In the genomic region with DNA sequence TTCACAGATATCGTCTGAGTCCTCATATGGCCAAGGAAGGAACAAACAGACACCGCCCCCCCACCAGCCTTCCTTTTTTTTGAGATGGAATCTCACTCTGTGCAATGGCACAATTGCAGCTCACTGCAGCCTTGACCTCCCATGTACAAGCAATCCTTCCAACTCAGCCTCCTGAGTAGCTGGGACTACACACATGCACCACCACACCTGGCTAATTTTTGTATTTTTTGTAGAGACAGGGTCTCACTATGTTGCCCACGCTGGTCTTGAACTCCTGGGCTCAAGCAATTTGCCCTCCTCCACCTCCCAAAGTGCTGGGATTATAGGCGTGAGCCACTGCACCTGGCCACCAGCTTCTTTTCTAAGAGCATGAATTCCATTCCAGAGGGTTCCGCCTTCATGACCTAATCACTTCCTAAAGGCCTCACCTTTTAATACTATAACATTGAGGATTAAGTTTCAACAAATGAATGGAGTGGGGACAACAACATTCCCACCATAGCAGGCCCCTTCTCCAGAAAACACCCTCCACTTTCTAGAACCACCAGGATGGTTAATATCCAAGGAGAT, we compare ENCODE assay signal across 12 cellular contexts. TPM values are rescaled to one million over a fixed set of nuclear protein-coding genes. Genes with fewer than 3 reads are reported as not detected.
A peak's percentile ranks its signal among the peaks of the same experiment; 100 is the strongest.
DNase-seq lines count a peak whose midpoint lies in the region; ATAC-seq and TF ChIP-seq lines count a peak whose summit lies in the region.
"Had no signal": no experiment of that assay in that cellular context is flagged by ENCODE, and none has a peak within 500 bp of the region (broad histone marks: within the 10 kb centered on the region; RNA-seq: fewer than 3 reads in every experiment).

No MANE protein-coding gene starts in this region.

- no peaks in the 10 kb centered on the region for H3K36me3 ChIP-seq in Caco-2 (ENCODE audit: control insufficient read depth, insufficient read depth, low read length)
- no peaks in the 10 kb centered on the region for H3K36me3 ChIP-seq in breast epithelium
- H3K36me3 ChIP-seq: BLaER1 treated with 17β-estradiol and CSF1 and Interleukin-3, amounts not matched to agents 10 nM and 100 nM; gastroesophageal sphincter had no signal

- no peaks in the 10 kb centered on the region for H3K27me3 Mint-ChIP-seq in Caco-2 (ENCODE audit: insufficient read depth, unreplicated experiment)
- H3K27me3 Mint-ChIP-seq in nephron progenitor cell (ENCODE audit: low read depth, poor library complexity), result peaks cover 15% of the 10 kb centered on the region
- H3K27me3 Mint-ChIP-seq: activated CD4-positive, alpha-beta memory T cell treated with anti-CD3 and anti-CD28 coated beads, Interleukin-2, amount 10 ng/mL, durations not matched to agents 7 days and 5 days had no signal

- H3K36me3 Mint-ChIP-seq in Caco-2 (ENCODE audit: insufficient read depth, unreplicated experiment), result peaks cover 25% of the 10 kb centered on the region
- H3K36me3 Mint-ChIP-seq in nephron progenitor cell (ENCODE audit: low read depth), result no peaks in the 10 kb centered on the region

- peak; percentile 51 to 62 for DNase-seq in Caco-2
- DNase-seq in breast epithelium (ENCODE audit: low spot score in 2 of 2), result no peak
- no peak for DNase-seq in nephron progenitor cell
- no peak for DNase-seq in NCI-H2029 treated with DMSO at 0.1 percent for 48 hours (lab: John Stamatoyannopoulos, UW)
- DNase-seq in stimulated activated naive CD8-positive, alpha-beta T cell treated with anti-CD3 and anti-CD28 coated beads, Interleukin-15, Interleukin-2, amounts not matched to agents 100 U/mL and 50 U/mL, for 24 hours, result no peak
- DNase-seq in anterior cingulate cortex (lab: John Stamatoyannopoulos, UW), result no peak
- DNase-seq: activated CD4-positive, alpha-beta memory T cell treated with anti-CD3 and anti-CD28 coated beads, Interleukin-2, amount 10 ng/mL, durations not matched to agents 7 days and 5 days; amniotic stem cell; NCI-H2171 treated with DMSO at 0.1 percent for 48 hours had no signal

- H3K4me1 Mint-ChIP-seq in Caco-2 (ENCODE audit: low read depth, unreplicated experiment), result peaks cover 51% of the 10 kb centered on the region
- peaks cover 77% of the 10 kb centered on the region for H3K4me1 Mint-ChIP-seq in nephron progenitor cell

- H3K9me3 ChIP-seq in Caco-2 (no peaks in the 10 kb centered on the region), breast epithelium (no peaks in the 10 kb centered on the region)
- H3K9me3 ChIP-seq: BLaER1 treated with 17β-estradiol and CSF1 and Interleukin-3, amounts not matched to agents 10 nM and 100 nM; gastroesophageal sphincter had no signal

- TF ChIP-seq CTCF in Caco-2 (IDR thresholded peaks at IDR 0.05; ENCODE audit: insufficient read depth in 1 of 2, low read depth in 1 of 2, low read length in 1 of 2, severe bottlenecking in 1 of 2, unreplicated experiment in 1 of 2), result no peak
- TF ChIP-seq CTCF in breast epithelium (IDR thresholded peaks at IDR 0.05), result no peak
- TF ChIP-seq CTCF in nephron progenitor cell (IDR thresholded peaks at IDR 0.05), result no peak

- no peaks in the 10 kb centered on the region for H3K9me3 Mint-ChIP-seq in Caco-2 (ENCODE audit: unreplicated experiment)
- H3K9me3 Mint-ChIP-seq in nephron progenitor cell, result no peaks in the 10 kb centered on the region
- H3K9me3 Mint-ChIP-seq: activated CD4-positive, alpha-beta memory T cell treated with anti-CD3 and anti-CD28 coated beads, Interleukin-2, amount 10 ng/mL, durations not matched to agents 7 days and 5 days had no signal

- peak overlapping the region; percentile 100 for H3K27ac Mint-ChIP-seq in Caco-2 (ENCODE audit: unreplicated experiment)
- H3K27ac Mint-ChIP-seq in nephron progenitor cell, result peak overlapping the region; percentile 66
- H3K27ac Mint-ChIP-seq: activated CD4-positive, alpha-beta memory T cell treated with anti-CD3 and anti-CD28 coated beads, Interleukin-2, amount 10 ng/mL, durations not matched to agents 7 days and 5 days had no signal

- CTCF ChIA-PET in Caco-2 (lab: Charles Lee), result interaction anchor here (1.6 to 11.4 kb wide), 4 partner anchors 8 to 106 kb away, joined by 4 to 121 read pairs (median 10); partner anchors contain the start of genes AAMP and PNKD

- H3K4me1 ChIP-seq in Caco-2 (peaks cover 64% of the 10 kb centered on the region), breast epithelium (peaks cover 0 to 28% of the 10 kb centered on the region in 2 donors)

- H3K4me3 Mint-ChIP-seq in Caco-2 (ENCODE audit: unreplicated experiment) (peak overlapping the region; percentile 86), nephron progenitor cell (no peak overlapping the region)
- H3K4me3 Mint-ChIP-seq: activated CD4-positive, alpha-beta memory T cell treated with anti-CD3 and anti-CD28 coated beads, Interleukin-2, amount 10 ng/mL, durations not matched to agents 7 days and 5 days had no signal

- POLR2A ChIA-PET in Caco-2 (lab: Charles Lee), result interaction anchor here (0.7 to 4.3 kb wide), 4 partner anchors 9 to 124 kb away, joined by 3 to 37 read pairs (median 9); no protein-coding TSS in a partner anchor

- no TSS peak for BruUV-seq in Caco-2 (replicated peaks; lab: Mats Ljungman, UMichigan)

- no peak overlapping the region for H3K4me3 ChIP-seq in Caco-2 (ENCODE audit: low read depth, low read length)
- no peak overlapping the region for H3K4me3 ChIP-seq in breast epithelium
- H3K4me3 ChIP-seq: BLaER1 treated with 17β-estradiol and CSF1 and Interleukin-3, amounts not matched to agents 10 nM and 100 nM; gastroesophageal sphincter had no signal

- TF ChIP-seq POLR2A in breast epithelium (IDR thresholded peaks at IDR 0.05), result no peak

- no peak for ATAC-seq in stimulated activated naive CD8-positive, alpha-beta T cell treated with anti-CD3 and anti-CD28 coated beads, Interleukin-15, Interleukin-2, amounts not matched to agents 100 U/mL and 50 U/mL, for 24 hours
- ATAC-seq: gastroesophageal sphincter, SK-N-SH treated with all-trans-retinoic acid at 6 μM for 48 hours had no signal

- H3K27me3 ChIP-seq in Caco-2 (replicated peaks; ENCODE audit: control insufficient read depth, insufficient read depth, low read length), result no peaks in the 10 kb centered on the region
- H3K27me3 ChIP-seq in breast epithelium, result no peaks in the 10 kb centered on the region
- H3K27me3 ChIP-seq: BLaER1 treated with 17β-estradiol and CSF1 and Interleukin-3, amounts not matched to agents 10 nM and 100 nM; gastroesophageal sphincter had no signal

- peak overlapping the region; percentile 70 to 71 for H3K27ac ChIP-seq in breast epithelium
- H3K27ac ChIP-seq: gastroesophageal sphincter had no signal

- intact Hi-C loops in Caco-2 (cut with micrococcal nuclease; ENCODE audit: unreplicated experiment), result loop anchor here (10.0 kb wide), 1 partner anchor 270 kb away; the partner anchor contains the start of genes CNOT9 and USP37
- intact Hi-C loops in breast epithelium (cut with DNase I; ENCODE audit: low total_unique reads), result no loop called here

RNA-seq across cellular contexts. Expression of gene TMBIM1, which starts 2.2 kb away (rescaled TPM):
- total RNA-seq in Caco-2 (2022) (168 and 175 TPM in 2 replicates), breast epithelium (100 to 1,000 TPM; 168 to 330 (median 170) TPM)

RNA-seq across cellular contexts. Expression of gene PNKD, which starts 24.2 kb away (rescaled TPM):
- total RNA-seq in Caco-2 (2022), result 39.2 and 42.9 TPM in 2 replicates
- 10 to 100 TPM; 30.2 to 48.3 (median 35.6) TPM for total RNA-seq in breast epithelium

RNA-seq across cellular contexts. Expression of gene AAMP, which starts 24.6 kb away (rescaled TPM):
- 118 and 125 TPM in 2 replicates for total RNA-seq in Caco-2 (2022)
- total RNA-seq in breast epithelium, result 100 to 1,000 TPM; 150 to 164 (median 151) TPM

RNA-seq across cellular contexts. Expression of gene GPBAR1, which starts 33.7 kb away (rescaled TPM):
- 0.29 and 0.44 TPM in 2 replicates for total RNA-seq in Caco-2 (2022)
- 10 to 100 TPM in 1 of 3 donors, 1 to 10 TPM in 2; 5.2 to 22.2 (median 8.5) TPM for total RNA-seq in breast epithelium

Comparison
In these comparisons a context has a peak if more than half of its experiments do, and no peak if none do; other contexts are left out.
1. DNase-seq: peak in Caco-2 (2 of 2); none in breast epithelium (0 of 2), nephron progenitor cell (single experiment), NCI-H2029 treated with DMSO at 0.1 percent for 48 hours (single experiment), stimulated activated naive CD8-positive, alpha-beta T cell treated with anti-CD3 and anti-CD28 coated beads, Interleukin-15, Interleukin-2, amounts not matched to agents 100 U/mL and 50 U/mL, for 24 hours (single experiment) and anterior cingulate cortex (0 of 58).